Comparison of ENCODE assay signal across 11 cellular contexts in genomic region chr11:111731839-111732238, GRCh38. TPM values are rescaled to one million over a fixed set of nuclear protein-coding genes. Genes with fewer than 3 reads are reported as not detected.
DNase-seq lines count a peak whose midpoint lies in the region; TF ChIP-seq lines count a peak whose summit lies in the region.
"Had no signal": no experiment of that assay in that cellular context is flagged by ENCODE, and none has a peak within 500 bp of the region (broad histone marks: within the 10 kb centered on the region; RNA-seq: fewer than 3 reads in every experiment).

No MANE protein-coding gene starts in this region.

- TF ChIP-seq CTCF in coronary artery (IDR thresholded peaks at IDR 0.05) = no peak
- no peak for TF ChIP-seq CTCF in suprapubic skin (IDR thresholded peaks at IDR 0.05)

- H3K27me3 ChIP-seq in muscle layer of duodenum (ENCODE audit: low read depth, low read length) = no peaks in the 10 kb centered on the region
- H3K27me3 ChIP-seq in suprapubic skin = no peaks in the 10 kb centered on the region
- H3K27me3 ChIP-seq: SJSA1 had no signal

- H3K9ac ChIP-seq in SK-N-MC (ENCODE audit: insufficient read length) = no peak overlapping the region

- H3K36me3 ChIP-seq in SK-N-MC (ENCODE audit: insufficient read depth, low read length) (no peaks in the 10 kb centered on the region), muscle layer of duodenum (ENCODE audit: control insufficient read depth in 1 of 2, insufficient read depth in 2 of 2, low read length in 2 of 2) (peaks cover 3 to 27% of the 10 kb centered on the region in 2 donors), suprapubic skin (peaks cover 17% of the 10 kb centered on the region)

- H3K4me3 ChIP-seq in SK-N-MC = no peak overlapping the region
- no peak overlapping the region for H3K4me3 ChIP-seq in coronary artery
- H3K4me3 ChIP-seq in muscle layer of duodenum (ENCODE audit: low read depth in 1 of 2, low read length in 2 of 2) = no peak overlapping the region
- H3K4me3 ChIP-seq in suprapubic skin = no peak overlapping the region
- H3K4me3 ChIP-seq: SJSA1 had no signal

- DNase-seq in SK-N-MC (ENCODE audit: low read depth, low spot score) (no peak), coronary artery (ENCODE audit: low spot score) (no peak), suprapubic skin (ENCODE audit: low spot score in 2 of 2) (no peak), DMS79 treated with DMSO at 0.1 percent for 48 hours (lab: John Stamatoyannopoulos, UW) (no peak), NCI-H748 (lab: John Stamatoyannopoulos, UW; ENCODE audit: unreplicated experiment) (no peak), DMS153 treated with DMSO at 0.1 percent for 48 hours (lab: John Stamatoyannopoulos, UW; ENCODE audit: unreplicated experiment) (no peak)
- no peak for DNase-seq in activated CD4-positive, alpha-beta T cell treated with anti-CD3 and anti-CD28 coated beads for 1 hour
- DNase-seq: activated T-cell treated with anti-CD3 and anti-CD28 coated beads for 4 hours, naive B cell had no signal

- H3K4me1 ChIP-seq in muscle layer of duodenum (ENCODE audit: control insufficient read depth in 1 of 2, insufficient read depth in 2 of 2, low read length in 2 of 2) (peaks cover 30 to 31% of the 10 kb centered on the region in 2 donors), suprapubic skin (peaks cover 72% of the 10 kb centered on the region)

- no peak for TF ChIP-seq EP300 in suprapubic skin (IDR thresholded peaks at IDR 0.05)

- no peak for TF ChIP-seq POLR2A in suprapubic skin (IDR thresholded peaks at IDR 0.05)

- 67% methylated on average over 6 of the region's 6 CpGs for WGBS in suprapubic skin

- H3K27ac ChIP-seq in SK-N-MC (0 out of 2 replicates have a peak overlapping the region, but pooled peaks have one; percentile 19), coronary artery (peak overlapping the region; percentile 92 to 97), muscle layer of duodenum (ENCODE audit: low read length) (peak overlapping the region; percentile 45), suprapubic skin (peak overlapping the region; percentile 91)

- H3K9me3 ChIP-seq in SK-N-MC (ENCODE audit: low read depth, low read length) (no peaks in the 10 kb centered on the region), muscle layer of duodenum (ENCODE audit: control insufficient read depth in 1 of 2, low read length in 2 of 2) (no peaks in the 10 kb centered on the region), suprapubic skin (no peaks in the 10 kb centered on the region)
- H3K9me3 ChIP-seq: SJSA1 had no signal

RNA-seq across cellular contexts. Expression of gene PPP2R1B, which starts 34.4 kb away (rescaled TPM):
- 10 to 100 TPM; 27.9 to 39.8 (median 31.8) TPM for total RNA-seq in suprapubic skin

Comparison
In these comparisons a context has a peak if more than half of its experiments do, and no peak if none do; other contexts are left out.
1. H3K27ac ChIP-seq: peak in every context shown above with its lines; median percentile 94 in coronary artery; 91 in suprapubic skin; 45 in muscle layer of duodenum; 19 in SK-N-MC.